Comparison of ENCODE assay signal across 33 cellular contexts in the genomic region with DNA sequence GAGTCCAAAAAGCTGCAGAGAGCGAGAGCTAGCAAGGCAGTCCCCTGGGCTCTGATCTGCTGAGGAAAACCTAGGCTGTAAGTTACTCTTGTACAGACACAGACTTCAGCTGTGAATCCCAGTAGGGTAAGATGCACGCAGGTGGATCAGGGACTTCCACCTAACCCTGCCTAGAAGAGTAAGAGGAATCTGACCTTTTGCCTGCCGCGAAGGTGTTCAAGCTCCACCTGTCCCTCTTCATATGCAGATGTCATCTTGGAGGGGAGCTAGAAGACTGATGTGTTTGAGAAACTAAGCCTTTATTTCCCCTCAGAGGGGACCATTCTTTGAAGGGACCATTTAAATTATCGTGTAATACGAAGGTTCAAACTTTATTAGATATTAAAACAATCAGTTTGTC.
"Had no signal": no experiment of that assay in that cellular context is flagged by ENCODE, and none has a peak within 500 bp of the region (broad histone marks: within the 10 kb centered on the region; RNA-seq: fewer than 3 reads in every experiment).

No MANE protein-coding gene starts in this region.

- H3K27ac ChIP-seq: ascending aorta, cardiac muscle cell, SJCRH30, SK-N-MC, WERI-Rb-1 had no signal

- H3K36me3 ChIP-seq: ascending aorta, cardiac muscle cell, SJCRH30, WERI-Rb-1 had no signal

- H3K4me1 ChIP-seq: ascending aorta, SJCRH30 had no signal

- H3K4me3 ChIP-seq: ascending aorta, cardiac muscle cell, SJCRH30, SK-N-MC had no signal

- H3K9me3 Mint-ChIP-seq: activated CD4-positive, alpha-beta T cell treated with anti-CD3 and anti-CD28 coated beads, Interleukin-2, amount 10 ng/mL, durations not matched to agents 24 days and 14 days; activated CD8-positive, alpha-beta T cell treated with anti-CD3 and anti-CD28 coated beads for 36 hours; activated naive CD4-positive, alpha-beta T cell treated with anti-CD3 and anti-CD28 coated beads, Interleukin-2, amount 50 U/mL, for 24 hours; activated naive CD8-positive, alpha-beta T cell treated with anti-CD3 and anti-CD28 coated beads, Interleukin-2, amount 10 ng/mL, durations not matched to agents 7 days and 5 days; activated T-cell treated with anti-CD3 and anti-CD28 coated beads, Interleukin-2, amount 50 U/mL, for 72 hours; activated T-helper 2 cell treated with anti-CD3 and anti-CD28 coated beads, Interferon-gamma antibody, Interleukin-2, Interleukin-4, amounts not matched to agents 10 μg/mL and 5 μg/mL and 100 μg/mL, durations not matched to agents 14 hours and 24 hours and 36 hours; central memory CD8-positive, alpha-beta T cell had no signal

- H3K27me3 ChIP-seq: ascending aorta, cardiac muscle cell had no signal

- ATAC-seq: activated CD8-positive, alpha-beta T cell treated with anti-CD3 and anti-CD28 coated beads for 36 hours; activated T-cell treated with anti-CD3 and anti-CD28 coated beads, Interleukin-2, amount 50 U/mL, for 72 hours; Panc1 had no signal

- H3K4me3 Mint-ChIP-seq: activated CD4-positive, alpha-beta T cell treated with anti-CD3 and anti-CD28 coated beads, Interleukin-2, amount 10 ng/mL, durations not matched to agents 24 days and 14 days; activated CD8-positive, alpha-beta T cell treated with anti-CD3 and anti-CD28 coated beads for 36 hours; activated naive CD4-positive, alpha-beta T cell treated with anti-CD3 and anti-CD28 coated beads, Interleukin-2, amount 50 U/mL, for 24 hours; activated naive CD8-positive, alpha-beta T cell treated with anti-CD3 and anti-CD28 coated beads, Interleukin-2, amount 10 ng/mL, durations not matched to agents 7 days and 5 days; activated T-cell treated with anti-CD3 and anti-CD28 coated beads, Interleukin-2, amount 50 U/mL, for 72 hours; central memory CD8-positive, alpha-beta T cell had no signal

- DNase-seq: activated CD4-positive, alpha-beta T cell treated with anti-CD3 and anti-CD28 coated beads, Interleukin-2, amount 10 ng/mL, durations not matched to agents 24 days and 14 days; activated CD4-positive, alpha-beta T cell treated with anti-CD3 and anti-CD28 coated beads, Interleukin-2, amount 50 U/mL, for 4 hours; activated CD8-positive, alpha-beta T cell treated with anti-CD3 and anti-CD28 coated beads for 36 hours; activated gamma-delta T cell; activated naive CD4-positive, alpha-beta T cell treated with Interleukin-2 at 50 U/mL for 16 hours; activated naive CD8-positive, alpha-beta T cell treated with anti-CD3 and anti-CD28 coated beads, Interleukin-2, amount 10 ng/mL, durations not matched to agents 7 days and 5 days; activated T-cell treated with anti-CD3 and anti-CD28 coated beads, Interleukin-2, amount 50 U/mL, for 1 hour; activated T-cell treated with anti-CD3 and anti-CD28 coated beads, Interleukin-2, amount 50 U/mL, for 72 hours; amygdala; MM.1S; MV-4-11; NCI-H1092 treated with DMSO at 0.1 percent for 48 hours; NCI-H1417; NCI-H146; NCI-H187; NCI-H2081; NCI-H2171 treated with DMSO at 0.1 percent for 48 hours; NCI-H2227 treated with DMSO at 0.1 percent for 48 hours; NCI-H446; NCI-H524; NCI-H69; NCI-H82; SHP77; SJCRH30; T1000; WERI-Rb-1 had no signal

- H3K36me3 Mint-ChIP-seq: activated naive CD4-positive, alpha-beta T cell treated with anti-CD3 and anti-CD28 coated beads, Interleukin-2, amount 50 U/mL, for 24 hours; activated naive CD8-positive, alpha-beta T cell treated with anti-CD3 and anti-CD28 coated beads, Interleukin-2, amount 10 ng/mL, durations not matched to agents 7 days and 5 days had no signal

- H3K4me1 Mint-ChIP-seq: activated CD4-positive, alpha-beta T cell treated with anti-CD3 and anti-CD28 coated beads, Interleukin-2, amount 10 ng/mL, durations not matched to agents 24 days and 14 days; activated naive CD4-positive, alpha-beta T cell treated with anti-CD3 and anti-CD28 coated beads, Interleukin-2, amount 50 U/mL, for 24 hours; activated naive CD8-positive, alpha-beta T cell treated with anti-CD3 and anti-CD28 coated beads, Interleukin-2, amount 10 ng/mL, durations not matched to agents 7 days and 5 days; central memory CD8-positive, alpha-beta T cell had no signal

- H3K9me3 ChIP-seq: ascending aorta, SJCRH30 had no signal

- H3K27ac Mint-ChIP-seq: activated CD4-positive, alpha-beta T cell treated with anti-CD3 and anti-CD28 coated beads, Interleukin-2, amount 10 ng/mL, durations not matched to agents 24 days and 14 days; activated CD8-positive, alpha-beta T cell treated with anti-CD3 and anti-CD28 coated beads for 36 hours; activated naive CD4-positive, alpha-beta T cell treated with anti-CD3 and anti-CD28 coated beads, Interleukin-2, amount 50 U/mL, for 24 hours; activated naive CD8-positive, alpha-beta T cell treated with anti-CD3 and anti-CD28 coated beads, Interleukin-2, amount 10 ng/mL, durations not matched to agents 7 days and 5 days; activated T-cell treated with anti-CD3 and anti-CD28 coated beads, Interleukin-2, amount 50 U/mL, for 72 hours; activated T-helper 2 cell treated with anti-CD3 and anti-CD28 coated beads, Interferon-gamma antibody, Interleukin-2, Interleukin-4, amounts not matched to agents 10 μg/mL and 5 μg/mL and 100 μg/mL, durations not matched to agents 14 hours and 24 hours and 36 hours had no signal

- H3K27me3 Mint-ChIP-seq: activated CD8-positive, alpha-beta T cell treated with anti-CD3 and anti-CD28 coated beads for 36 hours had no signal
